8 cellular contexts compared by ENCODE assay signal in genomic region chr11:62612366-62613274, GRCh38. TPM values are rescaled to one million over a fixed set of nuclear protein-coding genes. Genes with fewer than 3 reads are reported as not detected.
DNase-seq lines count a peak whose midpoint lies in the region; ATAC-seq and TF ChIP-seq lines count a peak whose summit lies in the region.

Gene EML3, minus strand, starts transcription at chr11:62612775. Its CDS starts 318 bp downstream, at chr11:62612457.
Gene ROM1, plus strand, starts transcription at chr11:62613257. Its CDS starts 25 bp downstream, at chr11:62613282.

- peaks cover 17% of the 10 kb centered on the region for H3K4me1 Mint-ChIP-seq in chondrocyte (ENCODE audit: low read depth)

- ATAC-seq in GM18861 (IDR thresholded peaks at IDR 0.05; ENCODE audit: unreplicated experiment) (peak; percentile 42), HG03066 (IDR thresholded peaks at IDR 0.05; ENCODE audit: low read depth, unreplicated experiment) (peak; percentile 68), left colon (peak; percentile 77)

- peak; percentile 100 for TF ChIP-seq CTCF in chondrocyte (IDR thresholded peaks at IDR 0.05)

- intact Hi-C loops in left colon (cut with DNase I, micrococcal nuclease) = no loop called here

- H3K4me3 Mint-ChIP-seq in chondrocyte (ENCODE audit: unreplicated experiment) = peak within 1 kb of the TSS; percentile 97

- H3K9me3 Mint-ChIP-seq in chondrocyte (ENCODE audit: low read depth) = no peaks in the 10 kb centered on the region

- H3K36me3 Mint-ChIP-seq in chondrocyte (ENCODE audit: low read depth) = peaks cover 4% of the 10 kb centered on the region

- peak; percentile 93 for DNase-seq in AG08396 (ENCODE audit: low spot score)
- DNase-seq in NCI-H345 (lab: John Stamatoyannopoulos, UW) = peak; percentile 76
- DNase-seq in activated CD4-positive, alpha-beta T cell treated with anti-CD3 and anti-CD28 coated beads for 1 hour = peak; percentile 83
- no peak for DNase-seq in chondrocyte (ENCODE audit: low spot score)
- peak; percentile 88 to 91 for DNase-seq in left colon
- peak; percentile 82 to 85 for DNase-seq in stimulated activated CD4-positive, alpha-beta T cell treated with anti-CD3 and anti-CD28 coated beads, Interleukin-1b, Interleukin-23, amount 100 ng/mL, for 4 hours (ENCODE audit: low read depth in 2 of 2)

- H3K27me3 Mint-ChIP-seq in chondrocyte (ENCODE audit: low read depth) = no peaks in the 10 kb centered on the region

- peak within 1 kb of the TSS; percentile 95 for H3K27ac Mint-ChIP-seq in chondrocyte (ENCODE audit: unreplicated experiment)

RNA-seq across cellular contexts. Expression of gene EML3, which starts in this region (rescaled TPM):
- total RNA-seq in chondrocyte (55.2 to 76.6 TPM (median 58.9 TPM) in 3 replicates), left colon (10 to 100 TPM; 45.4 to 57.9 TPM)

RNA-seq across cellular contexts. Expression of gene ROM1, which starts in this region (rescaled TPM):
- total RNA-seq in chondrocyte (2.4 to 5.8 TPM (median 3.5 TPM) in 3 replicates), left colon (1 to 10 TPM; 2.0 to 3.2 TPM)
